ENCODE assay signal across 17 cellular contexts in genomic region chr2:43074052-43074451, GRCh38.
DNase-seq lines count a peak whose midpoint lies in the region; ATAC-seq, FAIRE-seq and TF ChIP-seq lines count a peak whose summit lies in the region.
"Had no signal": no experiment of that assay in that cellular context is flagged by ENCODE, and none has a peak within 500 bp of the region (broad histone marks: within the 10 kb centered on the region; RNA-seq: fewer than 3 reads in every experiment).

No MANE protein-coding gene starts in this region.

- FAIRE-seq in HepG2 (lab: Jason Lieb, UNC) = no peak
- FAIRE-seq: GM18507 had no signal

- no peak overlapping the region for H3K4me3 Mint-ChIP-seq in nephron progenitor cell
- H3K4me3 Mint-ChIP-seq: stimulated activated naive CD8-positive, alpha-beta T cell treated with anti-CD3 and anti-CD28 coated beads, Interleukin-15, Interleukin-2, amounts not matched to agents 100 ng/mL and 50 ng/mL, for 24 hours had no signal

- H3K9me3 ChIP-seq in SJSA1 (replicated peaks) = no peaks in the 10 kb centered on the region
- H3K9me3 ChIP-seq in transverse colon = no peaks in the 10 kb centered on the region
- H3K9me3 ChIP-seq in HepG2 (ENCODE audit: low read length) = no peaks in the 10 kb centered on the region
- H3K9me3 ChIP-seq: ovary had no signal

- TF ChIP-seq EP300 in transverse colon (IDR thresholded peaks at IDR 0.05; ENCODE audit: low read depth) = no peak
- no peak for TF ChIP-seq EP300 in HepG2 (IDR thresholded peaks at IDR 0.05; ENCODE audit: low read depth in 2 of 2, low read length in 2 of 2)
- no peak for TF ChIP-seq EP300 in HepG2 (CRISPR knock-in tag; IDR thresholded peaks at IDR 0.05; ENCODE audit: borderline replicate concordance)

- H2AFZ ChIP-seq in HepG2 (ENCODE audit: low read length) = no peak overlapping the region

- peaks cover 5% of the 10 kb centered on the region for H3K27me3 Mint-ChIP-seq in nephron progenitor cell (ENCODE audit: low read depth, poor library complexity)
- H3K27me3 Mint-ChIP-seq: stimulated activated naive CD8-positive, alpha-beta T cell treated with anti-CD3 and anti-CD28 coated beads, Interleukin-15, Interleukin-2, amounts not matched to agents 100 ng/mL and 50 ng/mL, for 24 hours had no signal

- no peak overlapping the region for H3K4me2 ChIP-seq in HepG2 (ENCODE audit: low read depth, low read length)

- no peaks in the 10 kb centered on the region for H3K9me3 Mint-ChIP-seq in nephron progenitor cell
- H3K9me3 Mint-ChIP-seq: activated naive CD4-positive, alpha-beta T cell treated with anti-CD3 and anti-CD28 coated beads, Interleukin-2, amount 50 U/mL, for 72 hours; stimulated activated naive CD8-positive, alpha-beta T cell treated with anti-CD3 and anti-CD28 coated beads, Interleukin-15, Interleukin-2, amounts not matched to agents 100 ng/mL and 50 ng/mL, for 24 hours had no signal

- no TSS peak for BruUV-seq in HepG2 (replicated peaks; lab: Mats Ljungman, UMichigan)

- POLR2A ChIA-PET in HepG2 (lab: Yijun Ruan, JAX) = interaction anchor here (0.7 to 1.4 kb wide), 3 partner anchors 15 to 263 kb away, joined by 3 to 4 read pairs (median 3); no protein-coding TSS in a partner anchor

- CTCF ChIA-PET in HepG2 (lab: Yijun Ruan, JAX; ENCODE audit: low intra/inter-chr PET ratio, low total read pairs) = no interaction called here

- TF ChIP-seq POLR2A in transverse colon (IDR thresholded peaks at IDR 0.05) (no peak), HepG2 (IDR thresholded peaks at IDR 0.05; ENCODE audit: insufficient read depth in 1 of 2, low read depth in 2 of 2, low read length in 2 of 2) (no peak)

- peak overlapping the region; percentile 75 for H3K27ac Mint-ChIP-seq in nephron progenitor cell
- H3K27ac Mint-ChIP-seq: activated naive CD4-positive, alpha-beta T cell treated with anti-CD3 and anti-CD28 coated beads, Interleukin-2, amount 50 U/mL, for 72 hours; stimulated activated naive CD8-positive, alpha-beta T cell treated with anti-CD3 and anti-CD28 coated beads, Interleukin-15, Interleukin-2, amounts not matched to agents 100 ng/mL and 50 ng/mL, for 24 hours had no signal

- DNase-seq in SJSA1 (ENCODE audit: low read depth in 1 of 2, low spot score in 2 of 2) = no peak
- no peak for DNase-seq in epithelial cell of prostate (ENCODE audit: low read depth, low spot score)
- DNase-seq in nephron progenitor cell = no peak
- DNase-seq in transverse colon = no peak
- DNase-seq in NCI-H187 treated with DMSO at 0.1 percent for 48 hours (lab: John Stamatoyannopoulos, UW) = no peak
- no peak for DNase-seq in HepG2 (ENCODE audit: low spot score)
- DNase-seq in activated CD4-positive, CD25-positive, alpha-beta regulatory T cell (lab: John Stamatoyannopoulos, UW) = no peak
- DNase-seq: cortex of kidney; GDM1; NCI-H1417 treated with DMSO at 0.1 percent for 48 hours; NCI-H524; stimulated activated CD4-positive, alpha-beta T cell treated with anti-CD3 and anti-CD28 coated beads, Interleukin-4, amount 100 ng/mL, for 1 hour had no signal

- no peak overlapping the region for H3K9ac ChIP-seq in HepG2 (ENCODE audit: insufficient read depth, low read depth, low read length)

- TF ChIP-seq RAD21 in HepG2 (CRISPR knock-in tag; IDR thresholded peaks at IDR 0.05) = no peak

- H3K4me1 ChIP-seq in SJSA1 (replicated peaks) = peaks cover 67% of the 10 kb centered on the region
- peaks cover 12 to 44% (median 24%) of the 10 kb centered on the region in 4 donors for H3K4me1 ChIP-seq in transverse colon
- H3K4me1 ChIP-seq in HepG2 (ENCODE audit: insufficient read depth, low read length) = peaks cover 70% of the 10 kb centered on the region

- no peaks in the 10 kb centered on the region for H3K79me2 ChIP-seq in HepG2 (ENCODE audit: insufficient read depth, low read length)

- H3K36me3 ChIP-seq in SJSA1 = no peaks in the 10 kb centered on the region
- no peaks in the 10 kb centered on the region for H3K36me3 ChIP-seq in transverse colon
- H3K36me3 ChIP-seq in HepG2 (replicated peaks in 1 of 2; ENCODE audit: control insufficient read depth in 1 of 2, insufficient read depth in 2 of 2, low read length in 2 of 2) = no peaks in the 10 kb centered on the region
- H3K36me3 ChIP-seq: ovary had no signal

- intact Hi-C loops in transverse colon (cut with DNase I; ENCODE audit: low total_unique reads) (no loop called here), HepG2 (cut with micrococcal nuclease; ENCODE audit: unreplicated experiment) (loop anchor here (2.0 kb wide), 1 partner anchor 15 kb away; no protein-coding TSS in a partner anchor)

- in situ Hi-C loops in transverse colon (cut with MboI; ENCODE audit: low pct_ligation_motif_present in 1 of 4, low pct_unique_long_range_greater_than_20kb in 1 of 4, low sequenced_read_pairs in 3 of 4) = no loop called here
- in situ Hi-C loops in HepG2 (cut with HindIII; ENCODE audit: extremely low pct_ligation_motif_present, low pct_unique_long_range_greater_than_20kb) = no loop called here

- H3K4me3 ChIP-seq in SJSA1 (no peak overlapping the region), transverse colon (no peak overlapping the region), HepG2 (replicated peaks in 1 of 3; ENCODE audit: insufficient read depth in 1 of 3, low read depth in 2 of 3, low read length in 3 of 3) (no peak overlapping the region)
- H3K4me3 ChIP-seq: ovary had no signal

- H3K27me3 ChIP-seq in SJSA1 (replicated peaks) (no peaks in the 10 kb centered on the region), transverse colon (no peaks in the 10 kb centered on the region), HepG2 (ENCODE audit: control insufficient read depth in 1 of 2, insufficient read depth in 2 of 2, low read length in 2 of 2) (no peaks in the 10 kb centered on the region)
- H3K27me3 ChIP-seq: ovary had no signal

- no peaks in the 10 kb centered on the region for H4K20me1 ChIP-seq in HepG2 (ENCODE audit: insufficient read depth, low read length)

- ATAC-seq in HepG2 = no peak
- ATAC-seq in GM18519 (IDR thresholded peaks at IDR 0.05; ENCODE audit: low FRiP score, unreplicated experiment) = no peak
- ATAC-seq: activated naive CD4-positive, alpha-beta T cell treated with anti-CD3 and anti-CD28 coated beads, Interleukin-2, amount 50 U/mL, for 72 hours had no signal

- H3K4me1 Mint-ChIP-seq in nephron progenitor cell = peaks cover 57% of the 10 kb centered on the region

- TF ChIP-seq CTCF in nephron progenitor cell (IDR thresholded peaks at IDR 0.05) (no peak), transverse colon (IDR thresholded peaks at IDR 0.05) (no peak), HepG2 (CRISPR knock-in tag; IDR thresholded peaks at IDR 0.05) (no peak)

- H3K36me3 Mint-ChIP-seq in nephron progenitor cell (ENCODE audit: low read depth) = no peaks in the 10 kb centered on the region
- H3K36me3 Mint-ChIP-seq: activated naive CD4-positive, alpha-beta T cell treated with anti-CD3 and anti-CD28 coated beads, Interleukin-2, amount 50 U/mL, for 72 hours had no signal

- H3K27ac ChIP-seq in SJSA1 = peak overlapping the region; percentile 90
- peak overlapping the region; percentile 98 for H3K27ac ChIP-seq in epithelial cell of prostate
- H3K27ac ChIP-seq in transverse colon = peak overlapping the region; percentile 52 to 83 (median 75)
- no peak overlapping the region for H3K27ac ChIP-seq in HepG2 (ENCODE audit: extremely low read length, insufficient read depth, low read length)

- WGBS in transverse colon (ENCODE audit: low coverage in 1 of 2), 2 donors = 93 to 100% methylated on average over 1 to 2 of the region's 2 CpGs
- WGBS in HepG2 (ENCODE audit: low lambda C conversion rate) = 92% methylated on average over 2 of the region's 2 CpGs

TF ChIP-seq in HepG2, 621 proteins besides CTCF, POLR2A, EP300 and RAD21 (continues in another document):
- no peak for TF ChIP-seq ZFP41 (CRISPR knock-in tag; IDR thresholded peaks at IDR 0.05; ENCODE audit: borderline replicate concordance)
- TF ChIP-seq ZNF670 (CRISPR knock-in tag; IDR thresholded peaks at IDR 0.05; ENCODE audit: borderline replicate concordance) = no peak
- no peak for TF ChIP-seq ZBTB3 (CRISPR knock-in tag; IDR thresholded peaks at IDR 0.05; ENCODE audit: borderline replicate concordance, low read depth)
- no peak for TF ChIP-seq ZNF160 (CRISPR knock-in tag; IDR thresholded peaks at IDR 0.05)
- TF ChIP-seq ARHGAP35 (CRISPR knock-in tag; IDR thresholded peaks at IDR 0.05; ENCODE audit: borderline replicate concordance) = no peak
- TF ChIP-seq, protein P1, sequence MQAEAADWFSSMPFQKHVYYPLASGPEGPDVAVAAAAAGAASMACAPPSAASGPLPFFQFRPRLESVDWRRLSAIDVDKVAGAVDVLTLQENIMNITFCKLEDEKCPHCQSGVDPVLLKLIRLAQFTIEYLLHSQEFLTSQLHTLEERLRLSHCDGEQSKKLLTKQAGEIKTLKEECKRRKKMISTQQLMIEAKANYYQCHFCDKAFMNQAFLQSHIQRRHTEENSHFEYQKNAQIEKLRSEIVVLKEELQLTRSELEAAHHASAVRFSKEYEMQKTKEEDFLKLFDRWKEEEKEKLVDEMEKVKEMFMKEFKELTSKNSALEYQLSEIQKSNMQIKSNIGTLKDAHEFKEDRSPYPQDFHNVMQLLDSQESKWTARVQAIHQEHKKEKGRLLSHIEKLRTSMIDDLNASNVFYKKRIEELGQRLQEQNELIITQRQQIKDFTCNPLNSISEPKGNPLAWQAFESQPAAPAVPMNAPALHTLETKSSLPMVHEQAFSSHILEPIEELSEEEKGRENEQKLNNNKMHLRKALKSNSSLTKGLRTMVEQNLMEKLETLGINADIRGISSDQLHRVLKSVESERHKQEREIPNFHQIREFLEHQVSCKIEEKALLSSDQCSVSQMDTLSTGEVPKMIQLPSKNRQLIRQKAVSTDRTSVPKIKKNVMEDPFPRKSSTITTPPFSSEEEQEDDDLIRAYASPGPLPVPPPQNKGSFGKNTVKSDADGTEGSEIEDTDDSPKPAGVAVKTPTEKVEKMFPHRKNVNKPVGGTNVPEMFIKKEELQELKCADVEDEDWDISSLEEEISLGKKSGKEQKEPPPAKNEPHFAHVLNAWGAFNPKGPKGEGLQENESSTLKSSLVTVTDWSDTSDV (CRISPR knock-in tag; IDR thresholded peaks at IDR 0.05) = no peak
- no peak for TF ChIP-seq ZNF704 (CRISPR knock-in tag; IDR thresholded peaks at IDR 0.05; ENCODE audit: borderline replicate concordance)
- TF ChIP-seq CBFB (CRISPR knock-in tag; IDR thresholded peaks at IDR 0.05) = no peak
- TF ChIP-seq TMF1 (CRISPR knock-in tag; IDR thresholded peaks at IDR 0.05; ENCODE audit: low read depth) = no peak
- TF ChIP-seq ZNF446 (CRISPR knock-in tag; IDR thresholded peaks at IDR 0.05) = no peak
- TF ChIP-seq ZKSCAN8 (CRISPR knock-in tag; IDR thresholded peaks at IDR 0.05; ENCODE audit: borderline replicate concordance) = no peak
